ENCODE assay signal across 6 cellular contexts in genomic region chr9:62874213-62874612, GRCh38.
DNase-seq lines count a peak whose midpoint lies in the region; ATAC-seq and TF ChIP-seq lines count a peak whose summit lies in the region.
"Not testable (repeated sequence)": the region's sequence is repeated elsewhere in the genome, so short reads cannot be mapped to it uniquely, and the experiment has no call there.

No MANE protein-coding gene starts in this region.

- H3K79me2 ChIP-seq in GM23338 (replicated peaks; ENCODE audit: insufficient read depth), result not testable (repeated sequence)

- H3K4me1 Mint-ChIP-seq in GM23338, endodermal cell: not testable (repeated sequence)

- not testable (repeated sequence) for H3K9me3 ChIP-seq in endodermal cell (ENCODE audit: control insufficient read depth, low read length); lower lobe of right lung; thoracic aorta; aorta (ENCODE audit: control insufficient read depth, low read length)

- TF ChIP-seq CTCF in GM23338 (conservative IDR thresholded peaks at IDR 0.05; ENCODE audit: low read depth in 2 of 2); endodermal cell (conservative IDR thresholded peaks at IDR 0.05); lower lobe of right lung (IDR thresholded peaks at IDR 0.05); thoracic aorta (IDR thresholded peaks at IDR 0.05): not testable (repeated sequence)

- H3K4me3 Mint-ChIP-seq in GM23338, endodermal cell: not testable (repeated sequence)

- H3K27me3 ChIP-seq in GM23338 (ENCODE audit: insufficient read depth) (peaks cover 96% of the 10 kb centered on the region), endodermal cell (ENCODE audit: control insufficient read depth, insufficient read depth, low read length, poor library complexity, severe bottlenecking) (peaks cover 30% of the 10 kb centered on the region)
- not testable (repeated sequence) for H3K27me3 ChIP-seq in lower lobe of right lung (ENCODE audit: low read depth); thoracic aorta (replicated peaks; ENCODE audit: insufficient read depth); aorta (ENCODE audit: control insufficient read depth in 1 of 2, insufficient read depth in 2 of 2, low read length in 1 of 2)

- not testable (repeated sequence) for H3K4me1 ChIP-seq in GM23338 (ENCODE audit: insufficient read depth); endodermal cell (ENCODE audit: control insufficient read depth, insufficient read depth, low read length); lower lobe of right lung; thoracic aorta (ENCODE audit: control insufficient read depth in 1 of 2, low read depth in 2 of 2); aorta (ENCODE audit: control insufficient read depth in 1 of 2, insufficient read depth in 2 of 2, low read length in 2 of 2)

- H3K27me3 Mint-ChIP-seq in GM23338 (ENCODE audit: insufficient read depth, low read depth, poor library complexity), result peaks cover 31% of the 10 kb centered on the region
- peaks cover 76% of the 10 kb centered on the region for H3K27me3 Mint-ChIP-seq in endodermal cell (ENCODE audit: insufficient read depth)

- not testable (repeated sequence) for H3K36me3 Mint-ChIP-seq in GM23338 (ENCODE audit: low read depth); endodermal cell (ENCODE audit: low read depth)

- not testable (repeated sequence) for DNase-seq in GM23338 (ENCODE audit: low spot score); thoracic aorta (ENCODE audit: low spot score); aorta
- DNase-seq in activated effector memory CD4-positive, alpha-beta T cell treated with anti-CD3 and anti-CD28 coated beads, Interleukin-2, amount 50 U/mL, for 16 hours, result peak; percentile 61
- DNase-seq in endodermal cell (peak; percentile 28), lower lobe of right lung (peak; percentile 44)

- intact Hi-C loops in lower lobe of right lung (cut with DNase I); aorta (cut with DNase I): not testable (repeated sequence)

- not testable (repeated sequence) for H3K27ac Mint-ChIP-seq in GM23338, endodermal cell

- not testable (repeated sequence) for H3K9me3 Mint-ChIP-seq in GM23338, endodermal cell

- 77 to 96% methylated on average over 4 to 10 of the region's 10 CpGs for WGBS in endodermal cell (ENCODE audit: insufficient coverage in 1 of 2, insufficient read length in 1 of 2), 2 experiments
- WGBS in aorta, 2 donors, result 79 to 80% methylated on average over 5 to 10 of the region's 10 CpGs

- ATAC-seq in GM23338 (peak; percentile 45), thoracic aorta (ENCODE audit: insufficient number of reproducible peaks, low FRiP score, low read depth) (peak; percentile 20), aorta (ENCODE audit: low FRiP score) (peak; percentile 57)
- ATAC-seq in lower lobe of right lung, result not testable (repeated sequence)

- not testable (repeated sequence) for H3F3A ChIP-seq in GM23338 (replicated peaks; ENCODE audit: low read depth)

- not testable (repeated sequence) for H4K20me1 ChIP-seq in GM23338 (replicated peaks; ENCODE audit: insufficient read depth)

- H2AFZ ChIP-seq in GM23338, result not testable (repeated sequence)

- H3K9ac ChIP-seq in endodermal cell (ENCODE audit: extremely low read depth, low read length, poor library complexity, severe bottlenecking), result not testable (repeated sequence)

- not testable (repeated sequence) for H3K27ac ChIP-seq in GM23338 (ENCODE audit: low read depth); endodermal cell (ENCODE audit: low read depth, low read length); lower lobe of right lung; thoracic aorta; aorta (ENCODE audit: low read depth in 1 of 2, low read length in 2 of 2)

- H3K4me2 ChIP-seq in GM23338, result 0 out of 2 replicates have a peak overlapping the region, but pooled peaks have one; percentile 5

- H3K36me3 ChIP-seq in GM23338 (ENCODE audit: insufficient read depth); endodermal cell (ENCODE audit: control insufficient read depth, insufficient read depth, low read length); lower lobe of right lung; thoracic aorta; aorta (ENCODE audit: control insufficient read depth in 1 of 2, insufficient read depth in 2 of 2, low read length in 1 of 2): not testable (repeated sequence)

- H3K9me2 ChIP-seq in GM23338 (ENCODE audit: insufficient read depth), result not testable (repeated sequence)

- H3K4me3 ChIP-seq in GM23338; endodermal cell (ENCODE audit: low read length); lower lobe of right lung; thoracic aorta; aorta (ENCODE audit: low read length in 2 of 2): not testable (repeated sequence)

TF ChIP-seq in GM23338, 12 proteins besides CTCF, POLR2A, EP300 and RAD21:
- peak; percentile 47 for TF ChIP-seq EZH2 (IDR thresholded peaks at IDR 0.05; ENCODE audit: low read depth, unreplicated experiment)
